In the genomic region with DNA sequence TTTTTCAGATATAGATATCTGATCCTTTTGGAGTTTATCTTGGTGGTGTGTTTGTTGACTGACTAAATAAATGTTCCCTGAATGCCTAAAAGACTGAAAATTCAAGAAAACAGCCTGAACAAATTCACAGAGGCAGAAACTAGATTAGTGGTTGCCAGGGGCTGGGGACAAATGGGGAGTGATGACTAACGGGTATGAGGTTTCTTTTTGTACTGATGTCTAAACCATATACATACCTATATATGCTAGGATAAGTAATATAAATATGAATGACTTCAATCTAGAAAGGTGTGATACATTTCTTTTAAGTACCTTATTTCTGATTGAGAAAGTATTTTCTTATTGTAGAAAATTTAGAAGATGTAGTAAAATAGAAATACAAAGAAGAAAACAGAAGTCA, we compare ENCODE assay signal across 24 cellular contexts.
"Had no signal": no experiment of that assay in that cellular context is flagged by ENCODE, and none has a peak within 500 bp of the region (broad histone marks: within the 10 kb centered on the region; RNA-seq: fewer than 3 reads in every experiment).

No MANE protein-coding gene starts in this region.

- H3K4me3 Mint-ChIP-seq: activated naive CD8-positive, alpha-beta T cell treated with anti-CD3 and anti-CD28 coated beads, Interleukin-2, amount 10 ng/mL, durations not matched to agents 7 days and 5 days; brain; effector memory CD8-positive, alpha-beta T cell; T-helper 1 cell treated with Interleukin-12 subunit alpha and Interleukin-12 subunit beta and Interleukin-4 antibody, amounts not matched to agents 30 μg/mL and 1 μg/mL, for 36 hours had no signal

- H3K27ac Mint-ChIP-seq: activated naive CD8-positive, alpha-beta T cell treated with anti-CD3 and anti-CD28 coated beads, Interleukin-2, amount 10 ng/mL, durations not matched to agents 7 days and 5 days; brain; T-helper 1 cell treated with Interleukin-12 subunit alpha and Interleukin-12 subunit beta and Interleukin-4 antibody, amounts not matched to agents 30 μg/mL and 1 μg/mL, for 36 hours had no signal

- H3K9me3 Mint-ChIP-seq: activated naive CD8-positive, alpha-beta T cell treated with anti-CD3 and anti-CD28 coated beads, Interleukin-2, amount 10 ng/mL, durations not matched to agents 7 days and 5 days; brain; effector memory CD8-positive, alpha-beta T cell; T-helper 1 cell treated with Interleukin-12 subunit alpha and Interleukin-12 subunit beta and Interleukin-4 antibody, amounts not matched to agents 30 μg/mL and 1 μg/mL, for 36 hours had no signal

- ATAC-seq: activated CD4-positive, CD25-positive, alpha-beta regulatory T cell treated with anti-CD3 and anti-CD28 coated beads, Interleukin-2, amount 50 U/mL, for 24 hours; effector memory CD8-positive, alpha-beta T cell; gastrocnemius medialis; left cardiac atrium; left ventricle myocardium superior; mucosa of descending colon; pancreas; sciatic nerve had no signal

- H3K27me3 Mint-ChIP-seq: activated naive CD8-positive, alpha-beta T cell treated with anti-CD3 and anti-CD28 coated beads, Interleukin-2, amount 10 ng/mL, durations not matched to agents 7 days and 5 days; brain; effector memory CD8-positive, alpha-beta T cell had no signal

- DNase-seq: activated naive CD8-positive, alpha-beta T cell treated with anti-CD3 and anti-CD28 coated beads, Interleukin-2, amount 10 ng/mL, durations not matched to agents 7 days and 5 days; cortex of kidney; effector memory CD8-positive, alpha-beta T cell; erythroblast; gastrocnemius medialis; glutamatergic neuron; left cardiac atrium; left ventricle myocardium superior; mucosa of descending colon; pancreas; retina; SK-N-SH; stimulated activated CD4-positive, alpha-beta T cell treated with anti-CD3 and anti-CD28 coated beads, Interleukin-12 subunit alpha, Interleukin-12 subunit beta, amount 100 ng/mL, for 4 hours; stimulated activated CD4-positive, alpha-beta T cell treated with anti-CD3 and anti-CD28 coated beads, Interleukin-4, amount 100 ng/mL, for 1 hour; stomach; SW 1271; T1000; thyroid gland; upper lobe of left lung; WERI-Rb-1 had no signal
